Comparison of ENCODE assay signal across 25 cellular contexts in genomic region chr10:60453031-60453430, GRCh38.
"Had no signal": no experiment of that assay in that cellular context is flagged by ENCODE, and none has a peak within 500 bp of the region (broad histone marks: within the 10 kb centered on the region; RNA-seq: fewer than 3 reads in every experiment).

No MANE protein-coding gene starts in this region.

- H3K4me2 ChIP-seq: neural progenitor cell had no signal

- DNase-seq: colonic mucosa; effector memory CD4-positive, alpha-beta T cell; foreskin melanocyte; glutamatergic neuron; heart right ventricle; hippocampal formation; left cardiac atrium; left lung; mesenchymal stem cell; midbrain; naive thymus-derived CD4-positive, alpha-beta T cell; right lobe of liver; small intestine; stimulated activated CD4-positive, alpha-beta T cell treated with anti-CD3 and anti-CD28 coated beads, Interleukin-1b, Interleukin-23, amount 100 ng/mL, for 48 hours; stimulated activated CD4-positive, alpha-beta T cell treated with anti-CD3 and anti-CD28 coated beads, Interleukin-4, amount 100 ng/mL, for 1 hour; stimulated activated CD8-positive, alpha-beta memory T cell treated with anti-CD3 and anti-CD28 coated beads, Interleukin-4, amount 100 ng/mL, for 48 hours; stimulated activated naive CD4-positive, alpha-beta T cell; stimulated activated naive CD8-positive, alpha-beta T cell treated with anti-CD3 and anti-CD28 coated beads, Interleukin-15, amount 100 ng/mL, for 72 hours; transverse colon; upper lobe of right lung; uterus had no signal

- H3K79me2 ChIP-seq: parathyroid adenoma had no signal

- H3K9me3 ChIP-seq: colonic mucosa, esophagus muscularis mucosa, heart right ventricle, left lung, right lobe of liver, suprapubic skin, transverse colon, upper lobe of right lung, uterus had no signal

- H3K27me3 ChIP-seq: colonic mucosa, esophagus muscularis mucosa, heart right ventricle, left lung, neural progenitor cell, right lobe of liver, suprapubic skin, transverse colon, upper lobe of right lung, uterus had no signal

- H3K9ac ChIP-seq: neural progenitor cell, parathyroid adenoma had no signal

- H2AFZ ChIP-seq: neural progenitor cell, parathyroid adenoma had no signal

- H3K4me1 ChIP-seq: colonic mucosa, esophagus muscularis mucosa, left lung, parathyroid adenoma, right lobe of liver, upper lobe of right lung, uterus had no signal

- H3K4me3 ChIP-seq: colonic mucosa, esophagus muscularis mucosa, heart right ventricle, left lung, neural progenitor cell, right lobe of liver, suprapubic skin, transverse colon, upper lobe of right lung, uterus had no signal

- H3K27ac ChIP-seq: colonic mucosa, esophagus muscularis mucosa, heart right ventricle, left lung, neural progenitor cell, parathyroid adenoma, right lobe of liver, suprapubic skin, transverse colon, upper lobe of right lung, uterus had no signal

- H3K36me3 ChIP-seq: colonic mucosa, esophagus muscularis mucosa, heart right ventricle, left lung, neural progenitor cell, right lobe of liver, suprapubic skin, transverse colon, upper lobe of right lung, uterus had no signal
